ENCODE assay signal across 1 cellular context in genomic region chr14:77710364-77710763, GRCh38.
TF ChIP-seq lines count a peak whose summit lies in the region.

No MANE protein-coding gene starts in this region.

TF ChIP-seq in HepG2, 621 proteins besides CTCF, POLR2A, EP300 and RAD21 (continued from another document):
- TF ChIP-seq ZHX1 (CRISPR knock-in tag; IDR thresholded peaks at IDR 0.05; ENCODE audit: low read depth) (no peak), DR1 (CRISPR knock-in tag; IDR thresholded peaks at IDR 0.05) (no peak), CAMTA2 (CRISPR knock-in tag; IDR thresholded peaks at IDR 0.05; ENCODE audit: borderline replicate concordance) (no peak), ELF3 (CRISPR knock-in tag; IDR thresholded peaks at IDR 0.05) (peak; percentile 47; the same call in 1 of the 2 replicates), ZNF850 (CRISPR knock-in tag; conservative IDR thresholded peaks at IDR 0.05) (no peak), MYC (CRISPR knock-in tag; IDR thresholded peaks at IDR 0.05; ENCODE audit: borderline replicate concordance) (no peak), ESRRA (CRISPR knock-in tag; IDR thresholded peaks at IDR 0.05; ENCODE audit: low read depth) (no peak), PRDM10 (CRISPR knock-in tag; IDR thresholded peaks at IDR 0.05; ENCODE audit: low read depth) (no peak), ZNF883 (CRISPR knock-in tag; IDR thresholded peaks at IDR 0.05; ENCODE audit: not compliant biosample characterization) (no peak), RBM22 (optimal IDR thresholded peaks at IDR 0.05; ENCODE audit: low read length) (no peak), MEF2D (CRISPR knock-in tag; IDR thresholded peaks at IDR 0.05) (no peak), POLR2G (IDR thresholded peaks at IDR 0.05; ENCODE audit: low read depth, low read length) (no peak), MTF1 (CRISPR knock-in tag; IDR thresholded peaks at IDR 0.05) (no peak), KLF11 (CRISPR knock-in tag; IDR thresholded peaks at IDR 0.05) (no peak), FOXO1 (CRISPR knock-in tag; IDR thresholded peaks at IDR 0.05) (peak; percentile 33; the same call in 1 of the 2 replicates), ZNF563 (CRISPR knock-in tag; IDR thresholded peaks at IDR 0.05) (no peak), ARID5B (CRISPR knock-in tag; IDR thresholded peaks at IDR 0.05) (peak; percentile 66; the same call in 1 of the 2 replicates), SALL1 (CRISPR knock-in tag; IDR thresholded peaks at IDR 0.05) (no peak; the same call in 1 of the 2 replicates), ZXDC (CRISPR knock-in tag; IDR thresholded peaks at IDR 0.05) (no peak), FLYWCH1 (CRISPR knock-in tag; IDR thresholded peaks at IDR 0.05) (no peak), ZKSCAN1 (IDR thresholded peaks at IDR 0.05; ENCODE audit: low read length) (no peak), GATAD2A (CRISPR knock-in tag; IDR thresholded peaks at IDR 0.05) (peak; percentile 34), SOX13 (IDR thresholded peaks at IDR 0.05) (no peak), SOX13 (CRISPR knock-in tag; conservative IDR thresholded peaks at IDR 0.05 in 1 of 2, IDR thresholded peaks at IDR 0.05 in 1 of 2) (peak in 1 of 2 experiments; percentile 69; a peak in 2 of 4 replicates), KAT8 (CRISPR knock-in tag; IDR thresholded peaks at IDR 0.05) (peak; percentile 56; the same call in 1 of the 2 replicates), SKIL (CRISPR knock-in tag; IDR thresholded peaks at IDR 0.05; ENCODE audit: borderline replicate concordance) (no peak)
